Comparison of ENCODE assay signal across 12 cellular contexts in genomic region chr17:31321971-31322370, GRCh38. TPM values are rescaled to one million over a fixed set of nuclear protein-coding genes. Genes with fewer than 3 reads are reported as not detected.
DNase-seq lines count a peak whose midpoint lies in the region; ATAC-seq and TF ChIP-seq lines count a peak whose summit lies in the region.
"Had no signal": no experiment of that assay in that cellular context is flagged by ENCODE, and none has a peak within 500 bp of the region (broad histone marks: within the 10 kb centered on the region; RNA-seq: fewer than 3 reads in every experiment).

No MANE protein-coding gene starts in this region.

- TF ChIP-seq CTCF in MCF 10A (IDR thresholded peaks at IDR 0.05; ENCODE audit: unreplicated experiment), result no peak
- no peak for TF ChIP-seq CTCF in breast epithelium (IDR thresholded peaks at IDR 0.05)
- TF ChIP-seq CTCF in upper lobe of right lung (IDR thresholded peaks at IDR 0.05), result no peak
- no peak for TF ChIP-seq CTCF in ovary (IDR thresholded peaks at IDR 0.05)

- H3K4me3 Mint-ChIP-seq in MCF 10A (ENCODE audit: unreplicated experiment) (peak overlapping the region; percentile 54), immature natural killer cell (peak overlapping the region; percentile 80 to 93 (median 85))
- peak overlapping the region; percentile 69 for H3K4me3 Mint-ChIP-seq in activated T-cell treated with anti-CD3 and anti-CD28 coated beads, Interleukin-2, amount 50 U/mL, for 24 hours
- H3K4me3 Mint-ChIP-seq: H9 had no signal

- H3K4me1 ChIP-seq in breast epithelium (peaks cover 0 to 4% of the 10 kb centered on the region in 2 donors), upper lobe of right lung (peaks cover 8% of the 10 kb centered on the region), ovary (ENCODE audit: insufficient read depth) (no peaks in the 10 kb centered on the region)
- H3K4me1 ChIP-seq: parathyroid adenoma had no signal

- H3K9me3 Mint-ChIP-seq in MCF 10A (ENCODE audit: unreplicated experiment), result no peaks in the 10 kb centered on the region
- H3K9me3 Mint-ChIP-seq in activated T-cell treated with anti-CD3 and anti-CD28 coated beads, Interleukin-2, amount 50 U/mL, for 24 hours, result no peaks in the 10 kb centered on the region
- no peaks in the 10 kb centered on the region for H3K9me3 Mint-ChIP-seq in immature natural killer cell
- H3K9me3 Mint-ChIP-seq: H9 had no signal

- CTCF ChIA-PET in MCF 10A (lab: Yijun Ruan, JAX), result no interaction called here

- no peak overlapping the region for H3K4me3 ChIP-seq in breast epithelium
- no peak overlapping the region for H3K4me3 ChIP-seq in upper lobe of right lung
- no peak overlapping the region for H3K4me3 ChIP-seq in ovary

- POLR2A ChIA-PET in MCF 10A (lab: Yijun Ruan, JAX), result interaction anchor here (0.7 to 1.3 kb wide), 3 partner anchors 18 to 52 kb away, joined by 3 to 6 read pairs (median 5); no protein-coding TSS in a partner anchor

- H3K27me3 ChIP-seq in breast epithelium, result no peaks in the 10 kb centered on the region
- no peaks in the 10 kb centered on the region for H3K27me3 ChIP-seq in upper lobe of right lung
- no peaks in the 10 kb centered on the region for H3K27me3 ChIP-seq in ovary
- H3K27me3 ChIP-seq: suprapubic skin had no signal

- DNase-seq in MCF 10A (ENCODE audit: unreplicated experiment) (no peak), breast epithelium (ENCODE audit: low spot score in 2 of 2) (no peak), immature natural killer cell (no peak), upper lobe of right lung (no peak), ovary (no peak)
- DNase-seq in activated T-cell treated with anti-CD3 and anti-CD28 coated beads, Interleukin-2, amount 50 U/mL, for 24 hours, result no peak
- DNase-seq: H9 had no signal

- BruUV-seq in MCF 10A (replicated peaks; lab: Mats Ljungman, UMichigan), result no TSS peak

- TF ChIP-seq EP300 in ovary (IDR thresholded peaks at IDR 0.05), result no peak

- H3K36me3 Mint-ChIP-seq in MCF 10A (ENCODE audit: insufficient read depth, unreplicated experiment) (peaks cover 21% of the 10 kb centered on the region), immature natural killer cell (peaks cover 4 to 12% (median 4%) of the 10 kb centered on the region in 3 donors)
- H3K36me3 Mint-ChIP-seq in activated T-cell treated with anti-CD3 and anti-CD28 coated beads, Interleukin-2, amount 50 U/mL, for 24 hours (ENCODE audit: low read depth), result peaks cover 43% of the 10 kb centered on the region

- H3K4me1 Mint-ChIP-seq in MCF 10A (ENCODE audit: insufficient read depth, unreplicated experiment), result peaks cover 30% of the 10 kb centered on the region
- H3K4me1 Mint-ChIP-seq in activated T-cell treated with anti-CD3 and anti-CD28 coated beads, Interleukin-2, amount 50 U/mL, for 24 hours (ENCODE audit: low read depth), result peaks cover 39% of the 10 kb centered on the region
- H3K4me1 Mint-ChIP-seq in immature natural killer cell, result peaks cover 38 to 49% of the 10 kb centered on the region in 2 donors

- H3K9me3 ChIP-seq in breast epithelium (no peaks in the 10 kb centered on the region), upper lobe of right lung (no peaks in the 10 kb centered on the region), ovary (no peaks in the 10 kb centered on the region)
- H3K9me3 ChIP-seq: suprapubic skin had no signal

- H3K27ac Mint-ChIP-seq in MCF 10A (ENCODE audit: low read depth, unreplicated experiment) (peak overlapping the region; percentile 90), immature natural killer cell (peak overlapping the region; percentile 93 to 98 (median 98))
- H3K27ac Mint-ChIP-seq in activated T-cell treated with anti-CD3 and anti-CD28 coated beads, Interleukin-2, amount 50 U/mL, for 24 hours, result peak overlapping the region; percentile 92
- H3K27ac Mint-ChIP-seq: H9 had no signal

- WGBS in ovary, 3 donors, result 93 to 97% (median 95%) methylated on average over 4 of the region's 4 CpGs

- H3K27ac ChIP-seq in breast epithelium (no peak overlapping the region), upper lobe of right lung (peak overlapping the region; percentile 68), ovary (no peak overlapping the region)
- H3K27ac ChIP-seq: parathyroid adenoma had no signal

- no peak for ATAC-seq in upper lobe of right lung
- ATAC-seq in GM21447 (IDR thresholded peaks at IDR 0.05; ENCODE audit: unreplicated experiment), result no peak
- no peak for ATAC-seq in GM21526 (IDR thresholded peaks at IDR 0.05; ENCODE audit: low FRiP score, unreplicated experiment)

- TF ChIP-seq POLR2A in breast epithelium (IDR thresholded peaks at IDR 0.05) (no peak), ovary (IDR thresholded peaks at IDR 0.05) (no peak)

- intact Hi-C loops in MCF 10A (cut with micrococcal nuclease) (no loop called here), breast epithelium (cut with DNase I; ENCODE audit: low total_unique reads) (no loop called here), upper lobe of right lung (cut with DNase I) (no loop called here), ovary (cut with DNase I) (no loop called here)

- H3K27me3 Mint-ChIP-seq in MCF 10A (ENCODE audit: insufficient read depth, unreplicated experiment) (no peaks in the 10 kb centered on the region), immature natural killer cell (ENCODE audit: low read depth in 3 of 3) (peaks cover 9 to 11% (median 10%) of the 10 kb centered on the region in 3 donors)
- H3K27me3 Mint-ChIP-seq in activated T-cell treated with anti-CD3 and anti-CD28 coated beads, Interleukin-2, amount 50 U/mL, for 24 hours, result no peaks in the 10 kb centered on the region

- no peaks in the 10 kb centered on the region for H3K36me3 ChIP-seq in breast epithelium
- peaks cover 12% of the 10 kb centered on the region for H3K36me3 ChIP-seq in upper lobe of right lung
- no peaks in the 10 kb centered on the region for H3K36me3 ChIP-seq in ovary

RNA-seq across cellular contexts. Expression of gene EVI2A, which starts 0.5 kb away (rescaled TPM):
- total RNA-seq in MCF 10A (2022), result 2.6 and 3.3 TPM in 2 replicates
- total RNA-seq in breast epithelium, result 10 to 100 TPM in 1 of 3 donors, 1 to 10 TPM in 2; 4.3 to 34.2 (median 8.8) TPM
- 10 to 100 TPM; 38.2 to 57.0 (median 45.0) TPM for polyA plus RNA-seq in immature natural killer cell
- total RNA-seq in upper lobe of right lung, result 38.2 TPM
- total RNA-seq in ovary, result 1 to 10 TPM; 1.5 to 6.1 (median 3.1) TPM
- polyA plus RNA-seq in ovary, result 1 to 10 TPM; 2.5 to 7.1 TPM
- total RNA-seq: H9 had no signal

RNA-seq across cellular contexts. Expression of gene EVI2B, which starts 8.1 kb away (rescaled TPM):
- total RNA-seq in MCF 10A (2022) (3.6 and 3.8 TPM in 2 replicates), breast epithelium (10 to 100 TPM in 2 of 3 donors, 1 to 10 TPM in 1; 5.9 to 38.1 (median 10.2) TPM), upper lobe of right lung (87.9 TPM), ovary (1 to 10 TPM; 1.7 to 6.1 (median 3.0) TPM)
- polyA plus RNA-seq in immature natural killer cell (10 to 100 TPM; 43.4 to 78.4 (median 66.4) TPM), ovary (10 to 100 TPM in 1 of 2 donors, 1 to 10 TPM in 1; 2.0 to 31.9 TPM)
- total RNA-seq: H9 had no signal

RNA-seq across cellular contexts. Expression of gene OMG, which starts 24.9 kb away (rescaled TPM):
- total RNA-seq in MCF 10A (2022) (0.16 TPM in 1 of 2 replicates, not detected in the other), breast epithelium (under 1 TPM in 1 of 3 donors, not detected in 2; 0.96 TPM), upper lobe of right lung (10.3 TPM), ovary (1 to 10 TPM in 2 of 7 donors, not detected in 5; 1.1 to 2.2 TPM)
- polyA plus RNA-seq in immature natural killer cell (under 1 TPM in 2 of 3 donors, not detected in 1; 0.28 to 0.40 TPM), ovary (1 to 10 TPM in 1 of 2 donors, under 1 TPM in 1; 0.28 to 1.9 TPM)
- total RNA-seq: glomerular endothelial cell, H9, suprapubic skin had no signal
